9 cellular contexts compared by ENCODE assay signal in the genomic region with DNA sequence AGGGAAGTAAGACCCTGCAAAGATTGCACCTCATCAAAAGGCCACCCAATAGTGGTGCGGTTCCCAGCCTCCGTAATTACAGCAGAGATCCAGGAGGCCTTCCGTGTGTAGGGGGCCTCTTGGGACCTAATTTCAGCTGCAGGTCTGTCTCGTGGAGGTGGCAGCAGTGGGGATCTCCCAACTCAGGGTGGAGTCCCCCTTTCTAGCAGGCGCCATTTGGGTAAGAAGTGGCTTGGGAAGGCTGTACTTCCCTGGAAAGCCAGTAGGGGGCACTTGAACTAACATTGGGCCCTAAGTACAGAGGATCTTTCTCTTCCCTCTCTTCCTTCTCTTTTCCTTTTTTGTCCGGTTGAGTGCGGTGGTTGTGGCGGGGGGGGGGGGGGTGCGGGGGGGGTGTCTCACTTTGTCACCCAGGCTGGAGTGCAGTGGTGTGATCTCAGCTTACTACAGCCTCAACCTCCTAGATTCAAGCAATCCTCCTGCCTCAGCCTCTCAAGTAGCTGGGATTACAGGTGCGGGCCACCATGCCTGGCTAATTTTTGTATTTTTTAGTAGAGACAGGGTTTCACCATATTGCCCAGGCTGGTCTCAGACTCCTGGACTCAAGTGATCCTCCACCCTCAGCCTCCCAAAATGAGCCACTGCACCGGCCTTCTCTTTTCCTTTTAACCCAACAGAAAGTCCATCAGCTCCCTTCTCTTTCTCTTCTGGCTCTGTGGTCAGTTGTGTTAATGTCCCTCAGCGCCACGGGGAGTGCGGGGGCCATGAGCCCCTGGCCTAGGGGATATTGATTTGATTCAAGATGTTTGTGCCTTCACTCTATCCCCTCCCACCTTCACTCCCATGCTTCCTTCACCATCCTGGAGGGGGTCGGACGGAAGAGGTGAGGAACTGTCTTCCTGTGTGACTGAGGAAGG. TPM values are rescaled to one million over a fixed set of nuclear protein-coding genes. Genes with fewer than 3 reads are reported as not detected.
DNase-seq lines count a peak whose midpoint lies in the region; ATAC-seq, FAIRE-seq and TF ChIP-seq lines count a peak whose summit lies in the region.
"Had no signal": no experiment of that assay in that cellular context is flagged by ENCODE, and none has a peak within 500 bp of the region (broad histone marks: within the 10 kb centered on the region; RNA-seq: fewer than 3 reads in every experiment).

No MANE protein-coding gene starts in this region.

- H3K27me3 ChIP-seq in body of pancreas: no peaks in the 10 kb centered on the region
- H3K27me3 ChIP-seq in pancreas: no peaks in the 10 kb centered on the region

- no peak overlapping the region for H3K4me3 ChIP-seq in LNCaP clone FGC (ENCODE audit: low read depth, low read length)
- H3K4me3 ChIP-seq in body of pancreas: no peak overlapping the region
- no peak overlapping the region for H3K4me3 ChIP-seq in pancreas

- intact Hi-C loops in body of pancreas (cut with DNase I) (loop anchor here (5.0 kb wide), 1 partner anchor 413 kb away; no protein-coding TSS in a partner anchor), pancreas (cut with DNase I) (loop anchor here in 2 of 3 donors (5.0 kb wide), 2 partner anchors 403 to 418 kb away; no protein-coding TSS in a partner anchor)

- 84 to 87% methylated on average over 15 to 16 of the region's 16 CpGs for WGBS in body of pancreas, 2 donors
- WGBS in pancreas, 2 donors: 86 to 93% methylated on average over 15 to 16 of the region's 16 CpGs

- DNase-seq in NCI-H748 (lab: John Stamatoyannopoulos, UW; ENCODE audit: unreplicated experiment) (peak; percentile 27), NCI-H748 treated with DMSO at 0.1 percent for 48 hours (lab: John Stamatoyannopoulos, UW) (no peak), LNCaP clone FGC (ENCODE audit: low read depth) (no peak), body of pancreas (no peak), pancreas (no peak), NCI-H526 treated with DMSO at 0.1 percent for 48 hours (lab: John Stamatoyannopoulos, UW) (no peak), NAMALWA (ENCODE audit: low spot score) (no peak)

- TF ChIP-seq POLR2A in body of pancreas (IDR thresholded peaks at IDR 0.05): no peak

- peak; percentile 14; the same call in 1 of the 2 replicates for TF ChIP-seq CTCF in LNCaP clone FGC (IDR thresholded peaks at IDR 0.05; ENCODE audit: control insufficient read depth, extremely low read depth, insufficient read depth)
- TF ChIP-seq CTCF in body of pancreas (IDR thresholded peaks at IDR 0.05): peak in 5 of 7 experiments; percentile 12 to 36 (median 19)
- TF ChIP-seq CTCF in pancreas (IDR thresholded peaks at IDR 0.05): peak in 3 of 4 donors; percentile 11 to 28 (median 23)

- H3K27ac ChIP-seq in body of pancreas (no peak overlapping the region), pancreas (no peak overlapping the region)

- ATAC-seq in body of pancreas: no peak
- ATAC-seq in pancreas: no peak
- ATAC-seq in HG03045 (IDR thresholded peaks at IDR 0.05; ENCODE audit: unreplicated experiment): no peak

- FAIRE-seq in pancreas (lab: Jason Lieb, UNC): no peak
- FAIRE-seq: G401.6 had no signal

- H3K9me3 ChIP-seq in body of pancreas: no peaks in the 10 kb centered on the region
- no peaks in the 10 kb centered on the region for H3K9me3 ChIP-seq in pancreas

- no peaks in the 10 kb centered on the region for H3K36me3 ChIP-seq in body of pancreas (replicated peaks in 1 of 2; ENCODE audit: insufficient read depth in 1 of 2, low read depth in 2 of 2)
- no peaks in the 10 kb centered on the region for H3K36me3 ChIP-seq in pancreas

- H3K4me1 ChIP-seq in body of pancreas (peaks cover 8% of the 10 kb centered on the region), pancreas (no peaks in the 10 kb centered on the region)

RNA-seq across cellular contexts. Expression of a gene that starts 32.0 kb away (rescaled TPM):
- total RNA-seq in body of pancreas (1 to 10 TPM; 2.0 to 2.6 TPM), pancreas (1 to 10 TPM in 5 of 6 donors, under 1 TPM in 1; 0.69 to 2.8 (median 2.2) TPM)
- 1 to 10 TPM; 1.4 to 1.7 TPM for polyA plus RNA-seq in pancreas

RNA-seq across cellular contexts. Expression of a gene that starts 32.0 kb away (rescaled TPM):
- total RNA-seq in body of pancreas (10 to 100 TPM; 13.7 to 15.5 TPM), pancreas (10 to 100 TPM in 5 of 6 donors, 1 to 10 TPM in 1; 8.2 to 15.5 (median 11.9) TPM)
- polyA plus RNA-seq in pancreas: 10 to 100 TPM in 1 of 2 donors, 1 to 10 TPM in 1; 9.8 to 16.0 TPM
